In the genomic region with DNA sequence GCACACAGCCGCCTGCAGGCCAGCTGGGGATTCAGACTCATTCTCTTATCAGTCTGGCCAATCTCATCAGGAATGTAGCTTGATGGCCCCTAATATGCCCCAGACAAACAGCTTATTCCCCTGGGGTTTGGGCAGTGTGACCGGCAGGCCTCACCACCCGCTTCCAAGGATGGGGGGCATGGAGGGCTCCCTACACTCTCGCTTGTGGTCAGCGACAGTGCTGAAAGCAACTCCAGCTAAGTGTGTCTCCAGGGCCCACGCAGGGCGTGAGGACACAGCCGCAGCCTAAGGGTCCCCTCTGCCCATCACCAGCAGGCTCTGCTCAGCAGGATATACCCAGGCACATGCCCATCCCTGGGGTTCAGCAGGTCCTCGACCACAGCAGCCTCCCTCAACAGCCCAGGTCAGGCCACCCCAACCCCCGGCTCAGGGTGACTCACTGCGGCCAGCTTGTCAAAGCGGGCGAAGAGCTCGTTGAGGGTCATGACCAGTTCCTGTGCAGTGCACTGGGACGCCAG, we compare ENCODE assay signal across 1 cellular context.
TF ChIP-seq lines count a peak whose summit lies in the region.

No MANE protein-coding gene starts in this region.

TF ChIP-seq in WTC11, 78 proteins besides CTCF, POLR2A, EP300 and RAD21:
- TF ChIP-seq FOXJ3 (CRISPR knock-in tag; IDR thresholded peaks at IDR 0.05; ENCODE audit: borderline replicate concordance) (no peak), SMAD3 (CRISPR knock-in tag; IDR thresholded peaks at IDR 0.05; ENCODE audit: borderline replicate concordance) (no peak), TP53 (CRISPR knock-in tag; IDR thresholded peaks at IDR 0.05) (no peak), FOXP1 (CRISPR knock-in tag; IDR thresholded peaks at IDR 0.05; ENCODE audit: borderline replicate concordance) (no peak), ZNF317 (CRISPR knock-in tag; IDR thresholded peaks at IDR 0.05; ENCODE audit: borderline replicate concordance, low read depth) (no peak), NFATC4 (CRISPR knock-in tag; IDR thresholded peaks at IDR 0.05) (no peak)
- TF ChIP-seq, protein P1, sequence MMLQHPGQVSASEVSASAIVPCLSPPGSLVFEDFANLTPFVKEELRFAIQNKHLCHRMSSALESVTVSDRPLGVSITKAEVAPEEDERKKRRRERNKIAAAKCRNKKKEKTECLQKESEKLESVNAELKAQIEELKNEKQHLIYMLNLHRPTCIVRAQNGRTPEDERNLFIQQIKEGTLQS (CRISPR knock-in tag; conservative IDR thresholded peaks at IDR 0.05): no peak
- TF ChIP-seq, protein P2, sequence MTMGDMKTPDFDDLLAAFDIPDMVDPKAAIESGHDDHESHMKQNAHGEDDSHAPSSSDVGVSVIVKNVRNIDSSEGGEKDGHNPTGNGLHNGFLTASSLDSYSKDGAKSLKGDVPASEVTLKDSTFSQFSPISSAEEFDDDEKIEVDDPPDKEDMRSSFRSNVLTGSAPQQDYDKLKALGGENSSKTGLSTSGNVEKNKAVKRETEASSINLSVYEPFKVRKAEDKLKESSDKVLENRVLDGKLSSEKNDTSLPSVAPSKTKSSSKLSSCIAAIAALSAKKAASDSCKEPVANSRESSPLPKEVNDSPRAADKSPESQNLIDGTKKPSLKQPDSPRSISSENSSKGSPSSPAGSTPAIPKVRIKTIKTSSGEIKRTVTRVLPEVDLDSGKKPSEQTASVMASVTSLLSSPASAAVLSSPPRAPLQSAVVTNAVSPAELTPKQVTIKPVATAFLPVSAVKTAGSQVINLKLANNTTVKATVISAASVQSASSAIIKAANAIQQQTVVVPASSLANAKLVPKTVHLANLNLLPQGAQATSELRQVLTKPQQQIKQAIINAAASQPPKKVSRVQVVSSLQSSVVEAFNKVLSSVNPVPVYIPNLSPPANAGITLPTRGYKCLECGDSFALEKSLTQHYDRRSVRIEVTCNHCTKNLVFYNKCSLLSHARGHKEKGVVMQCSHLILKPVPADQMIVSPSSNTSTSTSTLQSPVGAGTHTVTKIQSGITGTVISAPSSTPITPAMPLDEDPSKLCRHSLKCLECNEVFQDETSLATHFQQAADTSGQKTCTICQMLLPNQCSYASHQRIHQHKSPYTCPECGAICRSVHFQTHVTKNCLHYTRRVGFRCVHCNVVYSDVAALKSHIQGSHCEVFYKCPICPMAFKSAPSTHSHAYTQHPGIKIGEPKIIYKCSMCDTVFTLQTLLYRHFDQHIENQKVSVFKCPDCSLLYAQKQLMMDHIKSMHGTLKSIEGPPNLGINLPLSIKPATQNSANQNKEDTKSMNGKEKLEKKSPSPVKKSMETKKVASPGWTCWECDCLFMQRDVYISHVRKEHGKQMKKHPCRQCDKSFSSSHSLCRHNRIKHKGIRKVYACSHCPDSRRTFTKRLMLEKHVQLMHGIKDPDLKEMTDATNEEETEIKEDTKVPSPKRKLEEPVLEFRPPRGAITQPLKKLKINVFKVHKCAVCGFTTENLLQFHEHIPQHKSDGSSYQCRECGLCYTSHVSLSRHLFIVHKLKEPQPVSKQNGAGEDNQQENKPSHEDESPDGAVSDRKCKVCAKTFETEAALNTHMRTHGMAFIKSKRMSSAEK (CRISPR knock-in tag; IDR thresholded peaks at IDR 0.05; ENCODE audit: borderline replicate concordance): no peak
- TF ChIP-seq, protein P3, sequence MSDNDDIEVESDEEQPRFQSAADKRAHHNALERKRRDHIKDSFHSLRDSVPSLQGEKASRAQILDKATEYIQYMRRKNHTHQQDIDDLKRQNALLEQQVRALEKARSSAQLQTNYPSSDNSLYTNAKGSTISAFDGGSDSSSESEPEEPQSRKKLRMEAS (CRISPR knock-in tag; IDR thresholded peaks at IDR 0.05): no peak
- TF ChIP-seq, protein P4, sequence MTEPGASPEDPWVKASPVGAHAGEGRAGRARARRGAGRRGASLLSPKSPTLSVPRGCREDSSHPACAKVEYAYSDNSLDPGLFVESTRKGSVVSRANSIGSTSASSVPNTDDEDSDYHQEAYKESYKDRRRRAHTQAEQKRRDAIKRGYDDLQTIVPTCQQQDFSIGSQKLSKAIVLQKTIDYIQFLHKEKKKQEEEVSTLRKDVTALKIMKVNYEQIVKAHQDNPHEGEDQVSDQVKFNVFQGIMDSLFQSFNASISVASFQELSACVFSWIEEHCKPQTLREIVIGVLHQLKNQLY (CRISPR knock-in tag; IDR thresholded peaks at IDR 0.05): no peak
